In genomic region chr3:84109911-84110310, GRCh38 we compare ENCODE assay signal across 20 cellular contexts.
DNase-seq lines count a peak whose midpoint lies in the region; ATAC-seq and TF ChIP-seq lines count a peak whose summit lies in the region.
"Had no signal": no experiment of that assay in that cellular context is flagged by ENCODE, and none has a peak within 500 bp of the region (broad histone marks: within the 10 kb centered on the region; RNA-seq: fewer than 3 reads in every experiment).

No MANE protein-coding gene starts in this region.

- H3K36me3 ChIP-seq in mesenchymal stem cell (ENCODE audit: control insufficient read depth in 1 of 2, insufficient read depth in 2 of 2, low read depth in 1 of 2, low read length in 2 of 2): no peaks in the 10 kb centered on the region

- H3K4me3 ChIP-seq in astrocyte of the spinal cord (ENCODE audit: low read depth, low read length): no peak overlapping the region
- no peak overlapping the region for H3K4me3 ChIP-seq in mesenchymal stem cell (ENCODE audit: insufficient read depth in 1 of 2, low read depth in 1 of 2, low read length in 2 of 2)

- no peak overlapping the region for H2AK5ac ChIP-seq in mesenchymal stem cell (ENCODE audit: low read length, severe bottlenecking)

- H4K8ac ChIP-seq in mesenchymal stem cell (ENCODE audit: low read length): no peak overlapping the region

- no peak overlapping the region for H3K4me2 ChIP-seq in mesenchymal stem cell (ENCODE audit: low read length, poor library complexity, severe bottlenecking)

- in situ Hi-C loops in astrocyte of the spinal cord (cut with HindIII; ENCODE audit: low sequenced_read_pairs): no loop called here

- H2BK120ac ChIP-seq in mesenchymal stem cell (ENCODE audit: low read depth, low read length): no peak overlapping the region

- H3K4ac ChIP-seq in mesenchymal stem cell (ENCODE audit: low read depth in 1 of 2, low read length in 2 of 2): no peak overlapping the region

- no peak for TF ChIP-seq CTCF in astrocyte of the spinal cord (IDR thresholded peaks at IDR 0.05; ENCODE audit: low read depth, low read length)

- no peaks in the 10 kb centered on the region for H3K27me3 ChIP-seq in mesenchymal stem cell (ENCODE audit: control insufficient read depth in 1 of 2, insufficient read depth in 1 of 2, low read length in 2 of 2)

- no peaks in the 10 kb centered on the region for H3K79me1 ChIP-seq in mesenchymal stem cell (replicated peaks; ENCODE audit: low read length, poor library complexity, severe bottlenecking)

- peaks cover 4% of the 10 kb centered on the region for H3K9me3 ChIP-seq in mesenchymal stem cell (ENCODE audit: control insufficient read depth, low read length)
- H3K9me3 ChIP-seq: Caco-2 had no signal

- ATAC-seq in HG02938 (IDR thresholded peaks at IDR 0.05; ENCODE audit: unreplicated experiment) (no peak), GM21360 (IDR thresholded peaks at IDR 0.05; ENCODE audit: unreplicated experiment) (no peak), left cardiac atrium (no peak)
- ATAC-seq: HCT116, Right ventricle myocardium inferior had no signal

- no peak overlapping the region for H2AFZ ChIP-seq in mesenchymal stem cell (ENCODE audit: low read depth, low read length)

- H2BK5ac ChIP-seq in mesenchymal stem cell (ENCODE audit: low read depth, low read length, poor library complexity, severe bottlenecking): no peak overlapping the region

- H4K91ac ChIP-seq in mesenchymal stem cell (ENCODE audit: low read length): no peak overlapping the region

- H3K14ac ChIP-seq in mesenchymal stem cell (ENCODE audit: low read length in 2 of 2): no peak overlapping the region

- no peak overlapping the region for H3K9ac ChIP-seq in mesenchymal stem cell (ENCODE audit: low read length)

- H3K4me1 ChIP-seq in mesenchymal stem cell (ENCODE audit: control insufficient read depth, insufficient read depth, low read depth, low read length): peaks cover 2% of the 10 kb centered on the region
- H3K4me1 ChIP-seq: Caco-2 had no signal

- intact Hi-C loops in left cardiac atrium (cut with DNase I): no loop called here

- H2BK12ac ChIP-seq in mesenchymal stem cell (ENCODE audit: low read length in 2 of 2): no peak overlapping the region

- no peak overlapping the region for H2BK15ac ChIP-seq in mesenchymal stem cell (ENCODE audit: low read depth, poor library complexity, severe bottlenecking)

- H3K18ac ChIP-seq in mesenchymal stem cell (ENCODE audit: low read depth in 1 of 2, low read length in 2 of 2): no peak overlapping the region

- H3K23ac ChIP-seq in mesenchymal stem cell (ENCODE audit: low read length in 2 of 2): no peak overlapping the region

- H3K27ac ChIP-seq in mesenchymal stem cell (ENCODE audit: low read length, poor library complexity, severe bottlenecking): peak overlapping the region; percentile 53

- DNase-seq in NCI-H524 treated with DMSO at 0.1 percent for 48 hours (lab: John Stamatoyannopoulos, UW): peak; percentile 11
- DNase-seq in astrocyte of the spinal cord (ENCODE audit: low read depth, low spot score): peak; percentile 28
- no peak for DNase-seq in mesenchymal stem cell
- no peak for DNase-seq in left cardiac atrium
- no peak for DNase-seq in superior temporal gyrus (ENCODE audit: extremely low spot score)
- DNase-seq: Caco-2; CD4-positive, CD25-positive, alpha-beta regulatory T cell; DND-41; KBM-7; MM.1S; NCI-H1092; NCI-H1436 treated with DMSO at 0.1 percent for 48 hours; NCI-H2029; NCI-H226; NCI-H510A treated with DMSO at 0.1 percent for 48 hours; NCI-H774 had no signal

Comparison
In these comparisons a context has a peak if more than half of its experiments do, and no peak if none do; other contexts are left out.
1. DNase-seq: peak in NCI-H524 treated with DMSO at 0.1 percent for 48 hours (single experiment) and astrocyte of the spinal cord (single experiment); none in mesenchymal stem cell (single experiment), left cardiac atrium (single experiment) and superior temporal gyrus (single experiment).